In the genomic region with DNA sequence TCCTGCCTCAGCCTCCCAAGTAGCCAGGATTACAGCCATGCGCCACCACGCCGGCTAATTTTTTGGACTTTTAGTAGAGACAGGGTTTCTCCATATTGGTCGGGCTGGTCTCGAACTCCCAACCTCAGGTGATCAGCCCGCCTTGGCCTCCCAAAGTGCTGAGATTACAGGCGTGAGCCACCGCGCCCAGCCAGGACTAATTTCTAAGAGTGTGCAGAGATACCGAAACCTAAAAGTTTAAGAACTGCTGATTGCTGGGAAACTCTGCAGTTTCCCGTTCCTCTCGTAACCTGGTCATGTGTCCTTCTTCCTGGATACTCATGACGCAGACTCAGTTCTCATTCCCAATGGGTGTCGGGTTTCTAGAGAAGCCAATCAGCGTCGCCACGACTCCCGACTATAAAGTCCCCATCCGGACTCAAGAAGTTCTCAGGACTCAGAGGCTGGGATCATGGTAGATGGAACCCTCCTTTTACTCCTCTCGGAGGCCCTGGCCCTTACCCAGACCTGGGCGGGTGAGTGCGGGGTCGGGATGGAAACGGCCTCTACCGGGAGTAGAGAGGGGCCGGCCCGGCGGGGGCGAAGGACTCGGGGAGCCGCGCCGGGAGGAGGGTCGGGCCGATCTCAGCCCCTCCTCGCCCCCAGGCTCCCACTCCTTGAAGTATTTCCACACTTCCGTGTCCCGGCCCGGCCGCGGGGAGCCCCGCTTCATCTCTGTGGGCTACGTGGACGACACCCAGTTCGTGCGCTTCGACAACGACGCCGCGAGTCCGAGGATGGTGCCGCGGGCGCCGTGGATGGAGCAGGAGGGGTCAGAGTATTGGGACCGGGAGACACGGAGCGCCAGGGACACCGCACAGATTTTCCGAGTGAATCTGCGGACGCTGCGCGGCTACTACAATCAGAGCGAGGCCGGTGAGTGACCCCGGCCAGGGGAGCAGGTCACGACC, we compare ENCODE assay signal across 8 cellular contexts. TPM values are rescaled to one million over a fixed set of nuclear protein-coding genes. Genes with fewer than 3 reads are reported as not detected.
DNase-seq lines count a peak whose midpoint lies in the region; ATAC-seq, FAIRE-seq and TF ChIP-seq lines count a peak whose summit lies in the region.

A gene (plus strand): TSS at position 429 of the 950 bp plus-strand sequence. CDS start 23 bp downstream, at position 452.

- H4K20me1 ChIP-seq in OCI-LY3 (ENCODE audit: insufficient read depth, low read length) = peaks cover 17% of the 10 kb centered on the region

- H3K4me3 ChIP-seq in OCI-LY3 (ENCODE audit: low read length) (peak within 1 kb of the TSS; percentile 94), mucosa of descending colon (peak within 1 kb of the TSS; percentile 95)

- DNase-seq in COR-L47 (lab: John Stamatoyannopoulos, UW) (peak; percentile 2), HTR-8/SVneo (ENCODE audit: insufficient read length, low spot score) (peak; percentile 97), activated T-cell treated with anti-CD3 and anti-CD28 coated beads for 4 hours (peak; percentile 88), epithelial cell of prostate (ENCODE audit: low read depth, low spot score) (peak; percentile 98), mucosa of descending colon (peak; percentile 85 to 97 (median 94))
- peak; percentile 68 for DNase-seq in stimulated activated CD8-positive, alpha-beta memory T cell treated with anti-CD3 and anti-CD28 coated beads, Interleukin-4, amount 100 ng/mL, for 24 hours (ENCODE audit: low read depth)

- H3K36me3 ChIP-seq in OCI-LY3 (replicated peaks; ENCODE audit: low read depth, low read length) (peaks cover 32% of the 10 kb centered on the region), mucosa of descending colon (ENCODE audit: low read depth) (no peaks in the 10 kb centered on the region)

- H3K9me3 ChIP-seq in OCI-LY3 (ENCODE audit: insufficient read depth, low read length) (no peaks in the 10 kb centered on the region), mucosa of descending colon (no peaks in the 10 kb centered on the region)

- no peak for TF ChIP-seq CTCF in OCI-LY3 (IDR thresholded peaks at IDR 0.05; ENCODE audit: low read depth, low read length)
- no peak for TF ChIP-seq CTCF in mucosa of descending colon (IDR thresholded peaks at IDR 0.05)

- FAIRE-seq in HTR-8/SVneo (lab: Jason Lieb, UNC) = no peak

- peak within 1 kb of the TSS; percentile 91 for H3K9ac ChIP-seq in OCI-LY3 (ENCODE audit: low read length)

- peak within 1 kb of the TSS; percentile 93 for H3K4me2 ChIP-seq in OCI-LY3 (ENCODE audit: low read length)

- no peak within 1 kb of the TSS for H2AFZ ChIP-seq in OCI-LY3 (ENCODE audit: low read depth, low read length)

- H3K27me3 ChIP-seq in OCI-LY3 (ENCODE audit: low read depth, low read length) = no peaks in the 10 kb centered on the region

- peak; percentile 70 for ATAC-seq in GM21360 (IDR thresholded peaks at IDR 0.05; ENCODE audit: unreplicated experiment)
- ATAC-seq in mucosa of descending colon = peak; percentile 95

- peaks cover 12% of the 10 kb centered on the region for H3K4me1 ChIP-seq in OCI-LY3 (ENCODE audit: low read length)
- H3K4me1 ChIP-seq in mucosa of descending colon (ENCODE audit: low read depth) = peaks cover 25% of the 10 kb centered on the region

- H3K79me2 ChIP-seq in OCI-LY3 (ENCODE audit: low read length) = peaks cover 16% of the 10 kb centered on the region

- H3K27ac ChIP-seq in OCI-LY3 (ENCODE audit: low read length) = peak within 1 kb of the TSS; percentile 76
- peak within 1 kb of the TSS; percentile 90 for H3K27ac ChIP-seq in epithelial cell of prostate

- intact Hi-C loops in mucosa of descending colon (cut with DNase I, micrococcal nuclease) = loop anchor here in 1 of 2 donors (5.0 kb wide), 1 partner anchor 43 kb away; no protein-coding TSS in a partner anchor

RNA-seq across cellular contexts. Expression of the gene that starts here (rescaled TPM):
- total RNA-seq in mucosa of descending colon = 100 to 1,000 TPM; 316 to 631 (median 383) TPM

Comparison
In these comparisons a context has a peak if more than half of its experiments do, and no peak if none do; other contexts are left out.
1. Peak in every context shown above with its lines: DNase-seq, ATAC-seq, H3K4me3 ChIP-seq and H3K27ac ChIP-seq.
2. DNase-seq: peak in every context shown above with its lines; median percentile 98 in epithelial cell of prostate; 97 in HTR-8/SVneo; 94 in mucosa of descending colon; 88 in activated T-cell treated with anti-CD3 and anti-CD28 coated beads for 4 hours; 68 in stimulated activated CD8-positive, alpha-beta memory T cell treated with anti-CD3 and anti-CD28 coated beads, Interleukin-4, amount 100 ng/mL, for 24 hours; 2 in COR-L47.